Comparison of ENCODE assay signal across 19 cellular contexts in the genomic region with DNA sequence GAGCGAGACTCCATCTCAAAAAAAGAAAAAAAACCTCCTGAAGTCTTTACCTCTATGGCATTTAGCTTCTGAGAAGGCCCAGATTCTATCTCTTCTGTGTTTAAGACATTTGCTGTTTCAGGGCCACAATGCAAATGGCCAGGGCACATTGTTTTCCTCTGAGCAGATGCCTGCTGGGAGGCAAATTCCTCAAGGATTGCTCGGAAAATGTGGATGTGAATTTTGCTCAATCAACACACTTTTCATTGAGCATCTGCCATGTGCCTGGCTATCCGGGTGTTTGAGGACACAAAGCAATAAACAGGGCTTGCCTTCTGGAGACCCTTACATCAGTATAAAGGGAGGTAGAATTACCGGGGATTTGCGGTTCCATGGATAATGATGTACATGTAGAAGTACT. TPM values are rescaled to one million over a fixed set of nuclear protein-coding genes. Genes with fewer than 3 reads are reported as not detected.
"Had no signal": no experiment of that assay in that cellular context is flagged by ENCODE, and none has a peak within 500 bp of the region (broad histone marks: within the 10 kb centered on the region; RNA-seq: fewer than 3 reads in every experiment).

No MANE protein-coding gene starts in this region.

- FAIRE-seq: islet of Langerhans, urothelium cell line had no signal

- H3K4me3 Mint-ChIP-seq: activated CD8-positive, alpha-beta memory T cell treated with anti-CD3 and anti-CD28 coated beads, Interleukin-2, amount 10 ng/mL, durations not matched to agents 7 days and 5 days; activated naive CD4-positive, alpha-beta T cell treated with anti-CD3 and anti-CD28 coated beads, Interleukin-2, amount 50 U/mL, for 24 hours; activated T-cell treated with anti-CD3 and anti-CD28 coated beads, Interleukin-2, amount 50 U/mL, for 24 hours; brain; central memory CD8-positive, alpha-beta T cell; effector memory CD8-positive, alpha-beta T cell; nephron; T-helper 2 cell treated with Interferon-gamma antibody and Interleukin-4, amounts not matched to agents 5 μg/mL and 100 μg/mL, for 36 hours had no signal

- DNase-seq: activated CD4-positive, alpha-beta T cell treated with anti-CD3 and anti-CD28 coated beads for 1 hour; activated CD4-positive, alpha-beta T cell treated with anti-CD3 and anti-CD28 coated beads, Interleukin-2, amount 50 U/mL, for 48 hours; activated CD8-positive, alpha-beta memory T cell treated with anti-CD3 and anti-CD28 coated beads, Interleukin-2, amount 10 ng/mL, durations not matched to agents 7 days and 5 days; activated effector memory CD4-positive, alpha-beta T cell treated with Interleukin-2 at 50 U/mL for 16 hours; activated T-cell treated with anti-CD3 and anti-CD28 coated beads, Interleukin-2, amount 50 U/mL, for 24 hours; effector memory CD8-positive, alpha-beta T cell; left lung; ovary; retina had no signal

- H3K27ac ChIP-seq: gastroesophageal sphincter, hepatocyte, left lung, ovary, skin epidermis had no signal

- H3K27me3 ChIP-seq: hepatocyte, ovary had no signal

- H3K4me3 ChIP-seq: gastroesophageal sphincter, hepatocyte, left lung, ovary, skin epidermis had no signal

- H3K36me3 ChIP-seq: gastroesophageal sphincter, left lung, ovary had no signal

- H3K9me3 ChIP-seq: gastroesophageal sphincter, left lung, ovary had no signal

- H3K4me1 Mint-ChIP-seq: central memory CD8-positive, alpha-beta T cell had no signal

- H2AFZ ChIP-seq: hepatocyte had no signal

- H3K9me3 Mint-ChIP-seq: activated naive CD4-positive, alpha-beta T cell treated with anti-CD3 and anti-CD28 coated beads, Interleukin-2, amount 50 U/mL, for 24 hours; activated T-cell treated with anti-CD3 and anti-CD28 coated beads, Interleukin-2, amount 50 U/mL, for 24 hours; central memory CD8-positive, alpha-beta T cell; effector memory CD8-positive, alpha-beta T cell; nephron; T-helper 2 cell treated with Interferon-gamma antibody and Interleukin-4, amounts not matched to agents 5 μg/mL and 100 μg/mL, for 36 hours had no signal

- H3K27ac Mint-ChIP-seq: activated CD8-positive, alpha-beta memory T cell treated with anti-CD3 and anti-CD28 coated beads, Interleukin-2, amount 10 ng/mL, durations not matched to agents 7 days and 5 days; activated naive CD4-positive, alpha-beta T cell treated with anti-CD3 and anti-CD28 coated beads, Interleukin-2, amount 50 U/mL, for 24 hours; activated T-cell treated with anti-CD3 and anti-CD28 coated beads, Interleukin-2, amount 50 U/mL, for 24 hours; brain; effector memory CD8-positive, alpha-beta T cell; T-helper 2 cell treated with Interferon-gamma antibody and Interleukin-4, amounts not matched to agents 5 μg/mL and 100 μg/mL, for 36 hours had no signal

- H3K36me3 Mint-ChIP-seq: activated CD8-positive, alpha-beta memory T cell treated with anti-CD3 and anti-CD28 coated beads, Interleukin-2, amount 10 ng/mL, durations not matched to agents 7 days and 5 days; activated naive CD4-positive, alpha-beta T cell treated with anti-CD3 and anti-CD28 coated beads, Interleukin-2, amount 50 U/mL, for 24 hours; brain had no signal

- H3K4me1 ChIP-seq: gastroesophageal sphincter had no signal

- H3K4me2 ChIP-seq: hepatocyte had no signal

RNA-seq across cellular contexts. Expression of gene TRIM71, which starts 20.0 kb away (rescaled TPM):
- total RNA-seq: gastroesophageal sphincter had no signal
